Comparison of ENCODE assay signal across 8 cellular contexts in genomic region chr20:4814696-4815252, GRCh38. TPM values are rescaled to one million over a fixed set of nuclear protein-coding genes. Genes with fewer than 3 reads are reported as not detected.
DNase-seq lines count a peak whose midpoint lies in the region; ATAC-seq and TF ChIP-seq lines count a peak whose summit lies in the region.

No MANE protein-coding gene starts in this region.

- H3K36me3 Mint-ChIP-seq in activated naive CD8-positive, alpha-beta T cell treated with anti-CD3 and anti-CD28 coated beads, Interleukin-2, amount 50 U/mL, for 24 hours (ENCODE audit: low read depth), result peaks cover 25% of the 10 kb centered on the region
- H3K36me3 Mint-ChIP-seq in naive B cell, result peaks cover 0 to 5% of the 10 kb centered on the region in 2 donors

- no peaks in the 10 kb centered on the region for H3K9me3 Mint-ChIP-seq in activated naive CD8-positive, alpha-beta T cell treated with anti-CD3 and anti-CD28 coated beads, Interleukin-2, amount 50 U/mL, for 24 hours
- H3K9me3 Mint-ChIP-seq in naive B cell, result peaks cover 0 to 2% (median 0%) of the 10 kb centered on the region in 7 donors

- peak overlapping the region; percentile 99 for H3K27ac Mint-ChIP-seq in activated naive CD8-positive, alpha-beta T cell treated with anti-CD3 and anti-CD28 coated beads, Interleukin-2, amount 50 U/mL, for 24 hours
- H3K27ac Mint-ChIP-seq in naive B cell, result peak overlapping the region; percentile 100

- H2AFZ ChIP-seq in SU-DHL-6 (ENCODE audit: low read depth, low read length, severe bottlenecking), result no peak overlapping the region

- H3K9me3 ChIP-seq in SU-DHL-6 (ENCODE audit: insufficient read depth, low read length) (no peaks in the 10 kb centered on the region), thoracic aorta (no peaks in the 10 kb centered on the region)

- no peaks in the 10 kb centered on the region for H3K9me2 ChIP-seq in SU-DHL-6 (replicated peaks; ENCODE audit: insufficient read depth, low read length)

- TF ChIP-seq CTCF in SU-DHL-6 (IDR thresholded peaks at IDR 0.05; ENCODE audit: insufficient read depth, low read length, poor library complexity, severe bottlenecking) (peak; percentile 16), thoracic aorta (IDR thresholded peaks at IDR 0.05) (no peak)

- H3K4me1 ChIP-seq in thoracic aorta (ENCODE audit: control insufficient read depth in 1 of 2, low read depth in 2 of 2), result peaks cover 0 to 14% of the 10 kb centered on the region in 2 donors

- peak overlapping the region; percentile 76 for H3K4me2 ChIP-seq in SU-DHL-6 (ENCODE audit: low read depth, low read length, poor library complexity, severe bottlenecking)

- DNase-seq in activated naive CD8-positive, alpha-beta T cell treated with anti-CD3 and anti-CD28 coated beads, Interleukin-2, amount 50 U/mL, for 24 hours, result peak; percentile 75
- DNase-seq in naive B cell (peak; percentile 96), thoracic aorta (ENCODE audit: low spot score) (no peak), NCI-H2196 (lab: John Stamatoyannopoulos, UW; ENCODE audit: unreplicated experiment) (no peak), HT-29 (ENCODE audit: low spot score) (no peak)

- H3K27me3 ChIP-seq in SU-DHL-6 (ENCODE audit: low read length) (no peaks in the 10 kb centered on the region), thoracic aorta (replicated peaks; ENCODE audit: insufficient read depth) (no peaks in the 10 kb centered on the region)

- H3K4me1 Mint-ChIP-seq in activated naive CD8-positive, alpha-beta T cell treated with anti-CD3 and anti-CD28 coated beads, Interleukin-2, amount 50 U/mL, for 24 hours, result peaks cover 77% of the 10 kb centered on the region
- peaks cover 77 to 97% (median 90%) of the 10 kb centered on the region in 3 donors for H3K4me1 Mint-ChIP-seq in naive B cell

- no peaks in the 10 kb centered on the region for H3K27me3 Mint-ChIP-seq in activated naive CD8-positive, alpha-beta T cell treated with anti-CD3 and anti-CD28 coated beads, Interleukin-2, amount 50 U/mL, for 24 hours
- H3K27me3 Mint-ChIP-seq in naive B cell, result no peaks in the 10 kb centered on the region

- peak overlapping the region; percentile 73 for H3K9ac ChIP-seq in SU-DHL-6 (ENCODE audit: low read length)

- no peaks in the 10 kb centered on the region for H4K20me1 ChIP-seq in SU-DHL-6 (ENCODE audit: low read depth, low read length)

- peaks cover 55% of the 10 kb centered on the region for H3F3A ChIP-seq in SU-DHL-6 (ENCODE audit: insufficient read depth)

- H3K4me3 Mint-ChIP-seq in activated naive CD8-positive, alpha-beta T cell treated with anti-CD3 and anti-CD28 coated beads, Interleukin-2, amount 50 U/mL, for 24 hours, result peak overlapping the region; percentile 93
- peak overlapping the region; percentile 77 to 96 (median 93) for H3K4me3 Mint-ChIP-seq in naive B cell

- no peaks in the 10 kb centered on the region for H3K36me3 ChIP-seq in SU-DHL-6 (ENCODE audit: low read length)
- H3K36me3 ChIP-seq in thoracic aorta, result no peaks in the 10 kb centered on the region

- H3K27ac ChIP-seq in SU-DHL-6 (ENCODE audit: low read depth, low read length), result peak overlapping the region; percentile 98
- H3K27ac ChIP-seq in thoracic aorta, result peak overlapping the region in 1 of 2 donors; percentile 60

- peaks cover 36% of the 10 kb centered on the region for H3K79me2 ChIP-seq in SU-DHL-6 (ENCODE audit: insufficient read depth, low read length)

- H3K4me3 ChIP-seq in SU-DHL-6 (ENCODE audit: insufficient read depth, low read length, poor library complexity, severe bottlenecking) (peak overlapping the region; percentile 49), thoracic aorta (peak overlapping the region; percentile 56)

- ATAC-seq in GM18508 (IDR thresholded peaks at IDR 0.05; ENCODE audit: insufficient read depth, unreplicated experiment) (peak; percentile 32), HG02840 (IDR thresholded peaks at IDR 0.05; ENCODE audit: low FRiP score, unreplicated experiment) (peak; percentile 51), naive B cell (ENCODE audit: low read depth in 2 of 2) (peak; percentile 60), thoracic aorta (ENCODE audit: insufficient number of reproducible peaks, low FRiP score, low read depth) (no peak)
- ATAC-seq in activated naive CD8-positive, alpha-beta T cell treated with anti-CD3 and anti-CD28 coated beads, Interleukin-2, amount 50 U/mL, for 24 hours, result peak; percentile 68

RNA-seq across cellular contexts. Expression of gene RASSF2, which starts 8.6 kb away (rescaled TPM):
- polyA plus RNA-seq in naive B cell (ENCODE audit: low read depth in 6 of 6), result 10 to 100 TPM; 44.5 to 91.0 (median 59.7) TPM
- 10 to 100 TPM; 53.9 to 56.3 TPM for total RNA-seq in thoracic aorta
- total RNA-seq in HT-29 (2014; rRNA removed; shearing (Covaris generic)), result not detected in 2 replicates

Comparison
In these comparisons a context has a peak if more than half of its experiments do, and no peak if none do; other contexts are left out.
1. DNase-seq: peak in activated naive CD8-positive, alpha-beta T cell treated with anti-CD3 and anti-CD28 coated beads, Interleukin-2, amount 50 U/mL, for 24 hours (single experiment) and naive B cell (single experiment); none in thoracic aorta (single experiment), NCI-H2196 (single experiment) and HT-29 (single experiment).
2. RNA of gene RASSF2, which starts 8.6 kb away (total RNA-seq): 53.9 to 56.3 TPM in thoracic aorta; not detected in HT-29; every median in the first group is over 10 times any median in the second.